8 cellular contexts compared by ENCODE assay signal in genomic region chr21:38505654-38506523, GRCh38. TPM values are rescaled to one million over a fixed set of nuclear protein-coding genes. Genes with fewer than 3 reads are reported as not detected.
DNase-seq lines count a peak whose midpoint lies in the region; ATAC-seq and TF ChIP-seq lines count a peak whose summit lies in the region.

No MANE protein-coding gene starts in this region.

- H3K36me3 Mint-ChIP-seq in activated CD4-positive, alpha-beta T cell treated with anti-CD3 and anti-CD28 coated beads, Interleukin-2, amount 10 ng/mL, durations not matched to agents 24 days and 14 days (ENCODE audit: low read depth) = no peaks in the 10 kb centered on the region

- ATAC-seq in HG02852 (IDR thresholded peaks at IDR 0.05; ENCODE audit: unreplicated experiment) = no peak

- H3K4me1 Mint-ChIP-seq in activated CD4-positive, alpha-beta T cell treated with anti-CD3 and anti-CD28 coated beads, Interleukin-2, amount 10 ng/mL, durations not matched to agents 24 days and 14 days = peaks cover 13% of the 10 kb centered on the region

- no peak for TF ChIP-seq POLR2A in NB4 (IDR thresholded peaks at IDR 0.05; ENCODE audit: extremely low read depth, insufficient read length)

- intact Hi-C loops in activated CD4-positive, alpha-beta T cell treated with anti-CD3 and anti-CD28 coated beads, Interleukin-2, amount 10 ng/mL, durations not matched to agents 24 days and 14 days (cut with micrococcal nuclease) = loop anchor here (1.0 to 5.0 kb wide), 3 partner anchors 206 to 632 kb away; no protein-coding TSS in a partner anchor

- DNase-seq in activated CD4-positive, alpha-beta T cell treated with anti-CD3 and anti-CD28 coated beads, Interleukin-2, amount 10 ng/mL, durations not matched to agents 24 days and 14 days = peak; percentile 81
- DNase-seq in activated CD4-positive, alpha-beta T cell treated with anti-CD3 and anti-CD28 coated beads, Interleukin-2, amount 50 U/mL, for 1 hour = no peak
- DNase-seq in NB4 (ENCODE audit: low read depth) (peak; percentile 75), SHP77 treated with DMSO at 0.1 percent for 48 hours (lab: John Stamatoyannopoulos, UW) (peak; percentile 81), epithelial cell of esophagus (ENCODE audit: low read depth) (peak; percentile 81), myocyte (ENCODE audit: low read depth) (peak; percentile 75), germinal center (ENCODE audit: low spot score) (no peak)

- no peak overlapping the region for H3K27ac Mint-ChIP-seq in activated CD4-positive, alpha-beta T cell treated with anti-CD3 and anti-CD28 coated beads, Interleukin-2, amount 10 ng/mL, durations not matched to agents 24 days and 14 days

- TF ChIP-seq CTCF in NB4 (IDR thresholded peaks at IDR 0.05; ENCODE audit: low read depth, low read length) = peak; percentile 55
- peak; percentile 77 for TF ChIP-seq CTCF in epithelial cell of esophagus (IDR thresholded peaks at IDR 0.05; ENCODE audit: insufficient read depth, low read depth, low read length, missing control alignments)

- H3K4me3 Mint-ChIP-seq in activated CD4-positive, alpha-beta T cell treated with anti-CD3 and anti-CD28 coated beads, Interleukin-2, amount 10 ng/mL, durations not matched to agents 24 days and 14 days = no peak overlapping the region

- H3K9me3 Mint-ChIP-seq in activated CD4-positive, alpha-beta T cell treated with anti-CD3 and anti-CD28 coated beads, Interleukin-2, amount 10 ng/mL, durations not matched to agents 24 days and 14 days = no peaks in the 10 kb centered on the region

- H3K27me3 Mint-ChIP-seq in activated CD4-positive, alpha-beta T cell treated with anti-CD3 and anti-CD28 coated beads, Interleukin-2, amount 10 ng/mL, durations not matched to agents 24 days and 14 days = peaks cover 19% of the 10 kb centered on the region

- no peak overlapping the region for H3K4me3 ChIP-seq in NB4 (ENCODE audit: low read depth, low read length)
- H3K4me3 ChIP-seq in epithelial cell of esophagus (ENCODE audit: low read length) = no peak overlapping the region

RNA-seq across cellular contexts. Expression of gene ERG, which starts 7.6 kb away (rescaled TPM):
- total RNA-seq in activated CD4-positive, alpha-beta T cell treated with anti-CD3 and anti-CD28 coated beads, Interleukin-2, amount 10 ng/mL, durations not matched to agents 24 days and 14 days = 0.12 and 0.14 TPM in 2 replicates
- total RNA-seq in myocyte = 1.4 TPM in 1 of 2 replicates, not detected in the other
- polyA plus RNA-seq in myocyte (2012) = 0.47 TPM

Comparison
In these comparisons a context has a peak if more than half of its experiments do, and no peak if none do; other contexts are left out.
1. DNase-seq: peak in activated CD4-positive, alpha-beta T cell treated with anti-CD3 and anti-CD28 coated beads, Interleukin-2, amount 10 ng/mL, durations not matched to agents 24 days and 14 days (single experiment), NB4 (single experiment), SHP77 treated with DMSO at 0.1 percent for 48 hours (single experiment), epithelial cell of esophagus (single experiment) and myocyte (single experiment); none in activated CD4-positive, alpha-beta T cell treated with anti-CD3 and anti-CD28 coated beads, Interleukin-2, amount 50 U/mL, for 1 hour (single experiment) and germinal center (single experiment).